In genomic region chr11:43925063-43925931, GRCh38 we compare ENCODE assay signal across 20 cellular contexts. TPM values are rescaled to one million over a fixed set of nuclear protein-coding genes. Genes with fewer than 3 reads are reported as not detected.
DNase-seq lines count a peak whose midpoint lies in the region; ATAC-seq, FAIRE-seq and TF ChIP-seq lines count a peak whose summit lies in the region.
"Had no signal": no experiment of that assay in that cellular context is flagged by ENCODE, and none has a peak within 500 bp of the region (broad histone marks: within the 10 kb centered on the region; RNA-seq: fewer than 3 reads in every experiment).

No MANE protein-coding gene starts in this region.

- H3K4me3 ChIP-seq in GM23338 (no peak overlapping the region), body of pancreas (no peak overlapping the region), small intestine (ENCODE audit: low read depth in 1 of 2, low read length in 2 of 2) (no peak overlapping the region), brain microvascular endothelial cell (ENCODE audit: low read depth, low read length) (no peak overlapping the region)
- H3K4me3 ChIP-seq: heart left ventricle, PC-9 had no signal

- 56 to 63% methylated on average over 7 to 14 of the region's 14 CpGs for WGBS in body of pancreas, 2 donors
- 77 to 86% (median 81%) methylated on average over 14 of the region's 14 CpGs for WGBS in small intestine, 3 donors

- H3K9me3 Mint-ChIP-seq in GM23338, result no peaks in the 10 kb centered on the region
- no peaks in the 10 kb centered on the region for H3K9me3 Mint-ChIP-seq in stimulated activated naive B cell treated with anti-CD40 and anti-IgM and Interleukin-4, amounts not matched to agents 10 μg/mL and 1 μg/mL and 100 μg/mL, for 72 hours
- H3K9me3 Mint-ChIP-seq: activated T-helper 1 cell treated with anti-CD3 and anti-CD28 coated beads, Interleukin-12 subunit alpha, Interleukin-12 subunit beta, Interleukin-2, Interleukin-4 antibody, amounts not matched to agents 30 ng/mL and 10 ng/mL and 1 ng/mL, durations not matched to agents 14 hours and 24 hours and 36 hours; CD4-positive, alpha-beta T cell had no signal

- H2AFZ ChIP-seq in GM23338, result no peak overlapping the region
- H2AFZ ChIP-seq: PC-9 had no signal

- peak overlapping the region; percentile 62 for H3K27ac Mint-ChIP-seq in GM23338
- no peak overlapping the region for H3K27ac Mint-ChIP-seq in stimulated activated naive B cell treated with anti-CD40 and anti-IgM and Interleukin-4, amounts not matched to agents 10 μg/mL and 1 μg/mL and 100 μg/mL, for 72 hours
- H3K27ac Mint-ChIP-seq: activated CD8-positive, alpha-beta T cell treated with anti-CD3 and anti-CD28 coated beads, Interleukin-2, amount 10 ng/mL, durations not matched to agents 7 days and 5 days; activated T-helper 1 cell treated with anti-CD3 and anti-CD28 coated beads, Interleukin-12 subunit alpha, Interleukin-12 subunit beta, Interleukin-2, Interleukin-4 antibody, amounts not matched to agents 30 ng/mL and 10 ng/mL and 1 ng/mL, durations not matched to agents 14 hours and 24 hours and 36 hours; CD4-positive, alpha-beta T cell had no signal

- ATAC-seq in GM23338 (no peak), body of pancreas (no peak), GM18858 (IDR thresholded peaks at IDR 0.05; ENCODE audit: unreplicated experiment) (no peak)
- ATAC-seq in stimulated activated naive B cell treated with anti-CD40 and anti-IgM and Interleukin-4, amounts not matched to agents 10 μg/mL and 1 μg/mL and 100 μg/mL, for 72 hours (replicated peaks), result no peak
- ATAC-seq: activated CD8-positive, alpha-beta T cell treated with anti-CD3 and anti-CD28 coated beads, Interleukin-2, amount 10 ng/mL, durations not matched to agents 7 days and 5 days; heart left ventricle had no signal

- H3K36me3 ChIP-seq in GM23338 (ENCODE audit: insufficient read depth) (no peaks in the 10 kb centered on the region), body of pancreas (replicated peaks in 1 of 2; ENCODE audit: insufficient read depth in 1 of 2, low read depth in 2 of 2) (peaks cover 0 to 2% of the 10 kb centered on the region in 2 donors), small intestine (ENCODE audit: control insufficient read depth in 2 of 2, insufficient read depth in 2 of 2, low read length in 2 of 2) (peaks cover 0 to 6% of the 10 kb centered on the region in 2 donors), brain microvascular endothelial cell (replicated peaks) (no peaks in the 10 kb centered on the region)

- FAIRE-seq in small intestine (lab: Jason Lieb, UNC), result no peak
- FAIRE-seq: HTR-8/SVneo had no signal

- H3K27me3 ChIP-seq in GM23338 (ENCODE audit: insufficient read depth) (no peaks in the 10 kb centered on the region), body of pancreas (no peaks in the 10 kb centered on the region), small intestine (ENCODE audit: control insufficient read depth in 2 of 2, insufficient read depth in 2 of 2, low read length in 2 of 2) (no peaks in the 10 kb centered on the region), brain microvascular endothelial cell (replicated peaks) (no peaks in the 10 kb centered on the region)
- H3K27me3 ChIP-seq: heart left ventricle had no signal

- H3K9me2 ChIP-seq in GM23338 (ENCODE audit: insufficient read depth), result no peaks in the 10 kb centered on the region

- 0 out of 2 replicates have a peak, but pooled peaks cover 3% of the 10 kb centered on the region for H3F3A ChIP-seq in GM23338 (replicated peaks; ENCODE audit: low read depth)

- DNase-seq in GM23338 (ENCODE audit: low spot score), result no peak
- peak in 3 of 4 donors; percentile 45 to 50 (median 46) for DNase-seq in body of pancreas
- peak; percentile 60 for DNase-seq in islet precursor cell
- no peak for DNase-seq in small intestine
- DNase-seq in SHP77 treated with DMSO at 0.1 percent for 48 hours (lab: John Stamatoyannopoulos, UW), result no peak
- DNase-seq in brain microvascular endothelial cell, result no peak
- DNase-seq in stimulated activated naive B cell treated with anti-CD40 and anti-IgM and Interleukin-4, amounts not matched to agents 10 μg/mL and 1 μg/mL and 100 μg/mL, for 72 hours, result no peak
- DNase-seq: ACHN; activated CD8-positive, alpha-beta T cell treated with anti-CD3 and anti-CD28 coated beads, Interleukin-2, amount 10 ng/mL, durations not matched to agents 7 days and 5 days; CD4-positive, alpha-beta T cell; HCEC 1CT; heart left ventricle; NCI-H1694 treated with DMSO at 0.1 percent for 48 hours; PC-9 had no signal

- TF ChIP-seq CTCF in GM23338 (conservative IDR thresholded peaks at IDR 0.05; ENCODE audit: low read depth in 2 of 2) (no peak), body of pancreas (IDR thresholded peaks at IDR 0.05) (no peak), brain microvascular endothelial cell (IDR thresholded peaks at IDR 0.05; ENCODE audit: low read depth, low read length, missing control alignments) (no peak)

- H3K4me3 Mint-ChIP-seq in GM23338, result no peak overlapping the region
- H3K4me3 Mint-ChIP-seq in stimulated activated naive B cell treated with anti-CD40 and anti-IgM and Interleukin-4, amounts not matched to agents 10 μg/mL and 1 μg/mL and 100 μg/mL, for 72 hours, result no peak overlapping the region
- H3K4me3 Mint-ChIP-seq: activated CD8-positive, alpha-beta T cell treated with anti-CD3 and anti-CD28 coated beads, Interleukin-2, amount 10 ng/mL, durations not matched to agents 7 days and 5 days; activated T-helper 1 cell treated with anti-CD3 and anti-CD28 coated beads, Interleukin-12 subunit alpha, Interleukin-12 subunit beta, Interleukin-2, Interleukin-4 antibody, amounts not matched to agents 30 ng/mL and 10 ng/mL and 1 ng/mL, durations not matched to agents 14 hours and 24 hours and 36 hours; CD4-positive, alpha-beta T cell had no signal

- H3K4me2 ChIP-seq in GM23338, result no peak overlapping the region
- H3K4me2 ChIP-seq: PC-9 had no signal

- no peak for TF ChIP-seq POLR2A in body of pancreas (IDR thresholded peaks at IDR 0.05)

- 0 out of 3 replicates have a peak, but pooled peaks cover under 1% of the 10 kb centered on the region for H3K36me3 Mint-ChIP-seq in GM23338 (ENCODE audit: low read depth)
- H3K36me3 Mint-ChIP-seq in stimulated activated naive B cell treated with anti-CD40 and anti-IgM and Interleukin-4, amounts not matched to agents 10 μg/mL and 1 μg/mL and 100 μg/mL, for 72 hours, result peaks cover 15 to 34% of the 10 kb centered on the region in 2 donors

- no peaks in the 10 kb centered on the region for H4K20me1 ChIP-seq in GM23338 (replicated peaks; ENCODE audit: insufficient read depth)

- H3K9me3 ChIP-seq in body of pancreas (no peaks in the 10 kb centered on the region), small intestine (ENCODE audit: control insufficient read depth, low read depth) (no peaks in the 10 kb centered on the region)
- H3K9me3 ChIP-seq: heart left ventricle had no signal

- peaks cover 17% of the 10 kb centered on the region; the same call in 1 of the 2 replicates for H3K4me1 ChIP-seq in GM23338 (ENCODE audit: insufficient read depth)
- no peaks in the 10 kb centered on the region for H3K4me1 ChIP-seq in body of pancreas
- peaks cover 0 to 5% of the 10 kb centered on the region in 2 donors for H3K4me1 ChIP-seq in small intestine (ENCODE audit: control insufficient read depth in 2 of 2, insufficient read depth in 1 of 2, low read depth in 1 of 2, low read length in 1 of 2)

- no peak overlapping the region for H3K27ac ChIP-seq in GM23338 (ENCODE audit: low read depth)
- H3K27ac ChIP-seq in body of pancreas, result no peak overlapping the region
- H3K27ac ChIP-seq in small intestine (ENCODE audit: low read depth in 1 of 2, low read length in 1 of 2), result peak overlapping the region; percentile 12 to 90
- H3K27ac ChIP-seq in brain microvascular endothelial cell, result no peak overlapping the region
- H3K27ac ChIP-seq: epithelial cell of prostate, PC-9, VCaP had no signal

- in situ Hi-C loops in brain microvascular endothelial cell (cut with HindIII; ENCODE audit: low pct_ligation_motif_present, low sequenced_read_pairs), result no loop called here

- intact Hi-C loops in body of pancreas (cut with DNase I), result no loop called here

- H3K79me2 ChIP-seq in GM23338 (replicated peaks; ENCODE audit: insufficient read depth), result no peaks in the 10 kb centered on the region

- no peaks in the 10 kb centered on the region for H3K27me3 Mint-ChIP-seq in GM23338 (ENCODE audit: insufficient read depth, low read depth, poor library complexity)
- no peaks in the 10 kb centered on the region for H3K27me3 Mint-ChIP-seq in stimulated activated naive B cell treated with anti-CD40 and anti-IgM and Interleukin-4, amounts not matched to agents 10 μg/mL and 1 μg/mL and 100 μg/mL, for 72 hours
- H3K27me3 Mint-ChIP-seq: CD4-positive, alpha-beta T cell had no signal

- H3K4me1 Mint-ChIP-seq in GM23338, result peaks cover 39% of the 10 kb centered on the region
- no peaks in the 10 kb centered on the region for H3K4me1 Mint-ChIP-seq in stimulated activated naive B cell treated with anti-CD40 and anti-IgM and Interleukin-4, amounts not matched to agents 10 μg/mL and 1 μg/mL and 100 μg/mL, for 72 hours

RNA-seq across cellular contexts. Expression of gene C11orf96, which starts 17.1 kb away (rescaled TPM):
- total RNA-seq in GM23338 (2014; rRNA removed; shearing (Covaris generic)), result 2.5 and 2.6 TPM in 2 replicates
- polyA plus RNA-seq in GM23338 (2016; fragmentation: Nextera tagmentation; extraction: Ambion mirVana), result 0.31 and 1.4 TPM in 2 replicates
- total RNA-seq in body of pancreas, result 100 to 1,000 TPM in 1 of 2 donors, 10 to 100 TPM in 1; 64.9 to 184 TPM
- 10 to 100 TPM in 2 of 3 donors, 1 to 10 TPM in 1; 6.7 to 55.1 (median 36.5) TPM for polyA plus RNA-seq in small intestine
- total RNA-seq: CD4-positive, alpha-beta T cell; MCF 10A; PC-9 had no signal

RNA-seq across cellular contexts. Expression of gene ALKBH3, which starts 44.7 kb away (rescaled TPM):
- 10.3 and 10.8 TPM in 2 replicates for total RNA-seq in GM23338 (2014; rRNA removed; shearing (Covaris generic))
- 7.9 and 10.7 TPM in 2 replicates for polyA plus RNA-seq in GM23338 (2016; fragmentation: Nextera tagmentation; extraction: Ambion mirVana)
- total RNA-seq in body of pancreas, result 10 to 100 TPM; 29.3 to 30.0 TPM
- polyA plus RNA-seq in small intestine, result 10 to 100 TPM; 30.0 to 40.3 (median 39.2) TPM

Comparison
In these comparisons a context has a peak if more than half of its experiments do, and no peak if none do; other contexts are left out.
1. DNase-seq: peak in body of pancreas (3 of 4) and islet precursor cell (single experiment); none in GM23338 (single experiment), small intestine (single experiment), SHP77 treated with DMSO at 0.1 percent for 48 hours (single experiment), brain microvascular endothelial cell (single experiment) and stimulated activated naive B cell treated with anti-CD40 and anti-IgM and Interleukin-4, amounts not matched to agents 10 μg/mL and 1 μg/mL and 100 μg/mL, for 72 hours (single experiment).
2. H3K27ac ChIP-seq: peak in small intestine (2 of 2); none in GM23338 (single experiment), body of pancreas (0 of 4) and brain microvascular endothelial cell (single experiment).
3. RNA of gene C11orf96, which starts 17.1 kb away (total RNA-seq): 64.9 to 184 TPM in body of pancreas; 2.5 to 2.6 TPM in GM23338; every median in the first group is over 10 times any median in the second.